In the genomic region with DNA sequence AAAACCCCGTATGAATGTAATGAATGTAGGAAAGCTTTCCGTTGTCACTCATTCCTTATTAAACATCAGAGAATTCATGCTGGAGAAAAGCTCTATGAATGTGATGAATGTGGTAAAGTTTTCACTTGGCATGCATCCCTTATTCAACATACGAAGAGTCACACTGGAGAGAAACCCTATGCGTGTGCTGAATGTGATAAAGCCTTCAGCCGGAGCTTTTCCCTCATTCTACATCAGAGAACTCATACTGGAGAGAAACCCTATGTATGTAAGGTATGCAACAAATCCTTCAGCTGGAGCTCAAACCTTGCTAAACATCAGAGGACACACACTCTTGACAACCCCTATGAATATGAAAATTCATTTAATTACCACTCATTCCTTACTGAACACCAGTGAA, we compare ENCODE assay signal across 15 cellular contexts. TPM values are rescaled to one million over a fixed set of nuclear protein-coding genes. Genes with fewer than 3 reads are reported as not detected.
A peak's percentile ranks its signal among the peaks of the same experiment; 100 is the strongest.
DNase-seq lines count a peak whose midpoint lies in the region; TF ChIP-seq lines count a peak whose summit lies in the region.
"Had no signal": no experiment of that assay in that cellular context is flagged by ENCODE, and none has a peak within 500 bp of the region (broad histone marks: within the 10 kb centered on the region; RNA-seq: fewer than 3 reads in every experiment).

No MANE protein-coding gene starts in this region.

- no peak overlapping the region for H2BK12ac ChIP-seq in mesenchymal stem cell (ENCODE audit: low read length in 2 of 2)

- H3K23ac ChIP-seq in mesenchymal stem cell (ENCODE audit: low read length in 2 of 2) = no peak overlapping the region

- H3K4ac ChIP-seq in mesenchymal stem cell (ENCODE audit: low read depth in 1 of 2, low read length in 2 of 2) = no peak overlapping the region

- H2AFZ ChIP-seq in mesenchymal stem cell (ENCODE audit: low read depth, low read length) = no peak overlapping the region

- peak; percentile 11 for DNase-seq in DMS114 treated with DMSO at 0.1 percent for 48 hours (lab: John Stamatoyannopoulos, UW; ENCODE audit: unreplicated experiment)
- peak; percentile 24 for DNase-seq in choroid plexus epithelial cell (ENCODE audit: low read depth)
- DNase-seq in mesenchymal stem cell = peak; percentile 7
- no peak for DNase-seq in stimulated activated CD4-positive, alpha-beta T cell treated with anti-CD3 and anti-CD28 coated beads, Interleukin-4, amount 100 ng/mL, for 1 hour
- DNase-seq in COR-L47 (lab: John Stamatoyannopoulos, UW) = no peak
- no peak for DNase-seq in KG1 (lab: John Stamatoyannopoulos, UW)
- no peak for DNase-seq in activated T-cell treated with anti-CD3 and anti-CD28 coated beads, Interleukin-2, amount 50 U/mL, for 1 hour
- DNase-seq: activated CD4-positive, alpha-beta T cell treated with anti-CD3 and anti-CD28 coated beads for 36 hours; activated T-cell treated with anti-CD3 and anti-CD28 coated beads, Interleukin-2, amount 50 U/mL, for 48 hours; amygdala; kidney glomerular epithelial cell; NCI-H510A; stimulated activated naive CD8-positive, alpha-beta T cell treated with anti-CD3 and anti-CD28 coated beads, Interleukin-15, Interleukin-2, amounts not matched to agents 100 U/mL and 50 U/mL, for 24 hours had no signal

- H2BK120ac ChIP-seq in mesenchymal stem cell (ENCODE audit: low read depth, low read length) = no peak overlapping the region

- no peak overlapping the region for H2BK15ac ChIP-seq in mesenchymal stem cell (ENCODE audit: low read depth, poor library complexity, severe bottlenecking)

- H2AK5ac ChIP-seq in mesenchymal stem cell (ENCODE audit: low read length, severe bottlenecking) = no peak overlapping the region

- no peak overlapping the region for H3K18ac ChIP-seq in mesenchymal stem cell (ENCODE audit: low read depth in 1 of 2, low read length in 2 of 2)

- H4K91ac ChIP-seq in mesenchymal stem cell (ENCODE audit: low read length) = no peak overlapping the region

- H3K9ac ChIP-seq in HUES6 (ENCODE audit: low read length) (no peak overlapping the region), mesenchymal stem cell (ENCODE audit: low read length) (no peak overlapping the region)

- H3K4me1 ChIP-seq in HUES6 (ENCODE audit: control insufficient read depth, insufficient read depth, low read length) (no peaks in the 10 kb centered on the region), mesenchymal stem cell (ENCODE audit: control insufficient read depth, insufficient read depth, low read depth, low read length) (no peaks in the 10 kb centered on the region)

- H3K79me1 ChIP-seq in mesenchymal stem cell (replicated peaks; ENCODE audit: low read length, poor library complexity, severe bottlenecking) = peaks cover 7% of the 10 kb centered on the region

- no peak overlapping the region for H4K8ac ChIP-seq in mesenchymal stem cell (ENCODE audit: low read length)

- H3K27ac ChIP-seq in HUES6 (ENCODE audit: low read depth, low read length) = no peak overlapping the region
- no peak overlapping the region for H3K27ac ChIP-seq in mesenchymal stem cell (ENCODE audit: low read length, poor library complexity, severe bottlenecking)
- H3K27ac ChIP-seq: RWPE1 had no signal

- no peak for TF ChIP-seq CTCF in choroid plexus epithelial cell (conservative IDR thresholded peaks at IDR 0.05; ENCODE audit: low read depth, low read length)

- H3K4me3 ChIP-seq in HUES6 (ENCODE audit: low read depth, low read length) (peak overlapping the region; percentile 11; the same call in 1 of the 2 replicates), choroid plexus epithelial cell (ENCODE audit: low read depth, low read length) (no peak overlapping the region), mesenchymal stem cell (ENCODE audit: insufficient read depth in 1 of 2, low read depth in 1 of 2, low read length in 2 of 2) (peak overlapping the region in 1 of 2 experiments; percentile 71)

- H3K36me3 ChIP-seq in HUES6 (ENCODE audit: control insufficient read depth, insufficient read depth, low read length) (peaks cover 69% of the 10 kb centered on the region), mesenchymal stem cell (ENCODE audit: control insufficient read depth in 1 of 2, insufficient read depth in 2 of 2, low read depth in 1 of 2, low read length in 2 of 2) (peaks cover 25 to 72% of the 10 kb centered on the region in 2 experiments)

- no peak overlapping the region for H3K14ac ChIP-seq in mesenchymal stem cell (ENCODE audit: low read length in 2 of 2)

- no peaks in the 10 kb centered on the region for H3K27me3 ChIP-seq in HUES6 (ENCODE audit: control insufficient read depth, insufficient read depth, low read length)
- no peaks in the 10 kb centered on the region for H3K27me3 ChIP-seq in mesenchymal stem cell (ENCODE audit: control insufficient read depth in 1 of 2, insufficient read depth in 1 of 2, low read length in 2 of 2)

- no peak overlapping the region for H2BK5ac ChIP-seq in mesenchymal stem cell (ENCODE audit: low read depth, low read length, poor library complexity, severe bottlenecking)

- no peak overlapping the region for H3K4me2 ChIP-seq in mesenchymal stem cell (ENCODE audit: low read length, poor library complexity, severe bottlenecking)

- H3K9me3 ChIP-seq in HUES6 (ENCODE audit: control insufficient read depth, insufficient read depth, low read depth, low read length) (peaks cover 93% of the 10 kb centered on the region), mesenchymal stem cell (ENCODE audit: control insufficient read depth, low read length) (peaks cover 99% of the 10 kb centered on the region)

- 94% methylated on average over 4 of the region's 5 CpGs for WGBS in mesenchymal stem cell

RNA-seq across cellular contexts. Expression of gene ZNF891, which starts 23.8 kb away (rescaled TPM):
- 0.35 TPM for polyA plus RNA-seq in mesenchymal stem cell (2013, experiment 1 of 2)
- 0.36 TPM for polyA plus RNA-seq in mesenchymal stem cell (2013, experiment 2 of 2)

RNA-seq across cellular contexts. Expression of gene ZNF10, which starts 24.2 kb away (rescaled TPM):
- polyA plus RNA-seq in mesenchymal stem cell (2013, experiment 1 of 2) = 4.1 TPM
- 3.6 TPM for polyA plus RNA-seq in mesenchymal stem cell (2013, experiment 2 of 2)

RNA-seq across cellular contexts. Expression of gene ZNF140, which starts 25.5 kb away (rescaled TPM):
- polyA plus RNA-seq in mesenchymal stem cell (2013, experiment 1 of 2) = 8.2 TPM
- 8.0 TPM for polyA plus RNA-seq in mesenchymal stem cell (2013, experiment 2 of 2)

Comparison
In these comparisons a context has a peak if more than half of its experiments do, and no peak if none do; other contexts are left out.
1. DNase-seq: peak in DMS114 treated with DMSO at 0.1 percent for 48 hours (single experiment), choroid plexus epithelial cell (single experiment) and mesenchymal stem cell (single experiment); none in stimulated activated CD4-positive, alpha-beta T cell treated with anti-CD3 and anti-CD28 coated beads, Interleukin-4, amount 100 ng/mL, for 1 hour (single experiment), COR-L47 (single experiment), KG1 (single experiment) and activated T-cell treated with anti-CD3 and anti-CD28 coated beads, Interleukin-2, amount 50 U/mL, for 1 hour (single experiment).